Comparison of ENCODE assay signal across 1 cellular context in genomic region chr16:86951041-86951822, GRCh38.
TF ChIP-seq lines count a peak whose summit lies in the region.

No MANE protein-coding gene starts in this region.

TF ChIP-seq in HCT116, 20 proteins besides CTCF, POLR2A, EP300 and RAD21 (continued from another document):
- TF ChIP-seq ZBTB33 (IDR thresholded peaks at IDR 0.05; ENCODE audit: extremely low read depth, insufficient replicate concordance, low read length) (no peak), POLR2AphosphoS5 (IDR thresholded peaks at IDR 0.05; ENCODE audit: low read depth, low read length) (no peak), ZNF274 (IDR thresholded peaks at IDR 0.05; ENCODE audit: low read depth, low read length) (no peak), TCF7L2 (IDR thresholded peaks at IDR 0.05; ENCODE audit: borderline replicate concordance, extremely low read depth, insufficient read depth, insufficient read length) (no peak), JUND (IDR thresholded peaks at IDR 0.05) (no peak), SRF (IDR thresholded peaks at IDR 0.05; ENCODE audit: low read depth) (no peak)
- TF ChIP-seq, protein P1, sequence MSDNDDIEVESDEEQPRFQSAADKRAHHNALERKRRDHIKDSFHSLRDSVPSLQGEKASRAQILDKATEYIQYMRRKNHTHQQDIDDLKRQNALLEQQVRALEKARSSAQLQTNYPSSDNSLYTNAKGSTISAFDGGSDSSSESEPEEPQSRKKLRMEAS (IDR thresholded peaks at IDR 0.05): no peak
